14 cellular contexts compared by ENCODE assay signal in the genomic region with DNA sequence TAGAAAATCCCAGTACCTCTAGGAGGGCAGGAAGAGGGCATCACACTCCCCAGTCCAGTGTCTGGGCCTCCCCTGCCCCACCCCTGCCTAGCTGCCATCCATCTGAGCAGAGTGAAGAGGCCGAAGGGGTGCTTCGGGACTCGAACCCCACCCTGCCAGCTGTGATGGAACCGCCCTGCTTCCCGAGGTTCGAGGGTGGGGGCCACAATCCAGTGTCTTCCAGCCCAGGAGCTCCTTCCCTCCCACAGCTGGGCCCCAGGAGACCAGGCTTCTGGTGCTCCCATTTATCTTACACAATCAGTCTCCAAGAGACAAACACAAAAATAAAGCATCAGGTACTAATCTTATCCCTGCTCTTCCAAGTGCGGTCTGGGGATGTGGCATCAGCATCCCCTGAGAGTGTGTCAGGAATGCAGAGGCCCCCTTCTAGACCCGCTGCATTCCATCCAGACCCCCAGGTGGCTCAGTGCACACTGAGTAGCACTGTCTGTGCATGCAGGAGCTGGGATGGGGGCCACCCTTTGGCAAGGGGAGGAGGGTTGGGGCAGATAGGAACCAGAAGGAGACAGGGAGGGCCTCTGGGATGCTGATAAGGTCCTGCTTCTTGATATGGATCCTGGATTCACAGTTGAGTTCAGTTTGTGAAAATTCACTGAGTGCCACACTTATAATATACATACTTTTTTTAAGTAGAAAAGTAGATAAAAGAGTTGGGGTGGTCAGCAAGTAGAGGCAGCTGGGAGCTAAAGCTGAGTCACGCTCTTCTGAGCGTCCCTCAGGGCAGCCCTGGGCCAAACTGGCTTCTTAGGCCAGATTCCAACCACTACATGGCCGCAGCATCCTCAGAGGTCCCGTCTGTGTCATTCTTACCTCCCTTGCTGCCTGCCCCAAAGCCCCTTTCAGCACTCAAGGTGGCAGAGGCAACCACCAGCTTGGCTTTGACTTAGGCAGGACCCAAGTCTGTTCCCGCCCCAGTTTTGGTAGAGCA.
"Had no signal": no experiment of that assay in that cellular context is flagged by ENCODE, and none has a peak within 500 bp of the region (broad histone marks: within the 10 kb centered on the region; RNA-seq: fewer than 3 reads in every experiment).

No MANE protein-coding gene starts in this region.

- H3K27me3 ChIP-seq: esophagus muscularis mucosa, heart left ventricle, pancreas, tibial artery, vagina had no signal

- H3K27ac ChIP-seq: esophagus muscularis mucosa, heart left ventricle, left ventricle myocardium inferior, pancreas, tibial artery, vagina had no signal

- ATAC-seq: activated CD8-positive, alpha-beta memory T cell treated with anti-CD3 and anti-CD28 coated beads, Interleukin-2, amount 10 ng/mL, durations not matched to agents 7 days and 5 days; activated T-cell treated with anti-CD3 and anti-CD28 coated beads, Interleukin-2, amount 50 U/mL, for 4 hours; heart left ventricle; pancreas; stimulated activated naive CD8-positive, alpha-beta T cell treated with anti-CD3 and anti-CD28 coated beads, Interleukin-15, amount 100 ng/mL, for 72 hours had no signal

- H3K4me3 ChIP-seq: esophagus muscularis mucosa, heart left ventricle, left ventricle myocardium inferior, pancreas, tibial artery, vagina had no signal

- DNase-seq: activated CD8-positive, alpha-beta memory T cell treated with anti-CD3 and anti-CD28 coated beads, Interleukin-2, amount 10 ng/mL, durations not matched to agents 7 days and 5 days; activated gamma-delta T cell; activated T-cell treated with anti-CD3 and anti-CD28 coated beads, Interleukin-2, amount 50 U/mL, for 4 hours; heart left ventricle; kidney; left ventricle myocardium inferior; mesenchymal stem cell; pancreas; stimulated activated CD4-positive, alpha-beta T cell treated with anti-CD3 and anti-CD28 coated beads, Interleukin-4, amount 100 ng/mL, for 24 hours; stimulated activated naive CD8-positive, alpha-beta T cell treated with anti-CD3 and anti-CD28 coated beads, Interleukin-15, amount 100 ng/mL, for 72 hours; T-helper 2 cell; tibial artery had no signal
